In the genomic region with DNA sequence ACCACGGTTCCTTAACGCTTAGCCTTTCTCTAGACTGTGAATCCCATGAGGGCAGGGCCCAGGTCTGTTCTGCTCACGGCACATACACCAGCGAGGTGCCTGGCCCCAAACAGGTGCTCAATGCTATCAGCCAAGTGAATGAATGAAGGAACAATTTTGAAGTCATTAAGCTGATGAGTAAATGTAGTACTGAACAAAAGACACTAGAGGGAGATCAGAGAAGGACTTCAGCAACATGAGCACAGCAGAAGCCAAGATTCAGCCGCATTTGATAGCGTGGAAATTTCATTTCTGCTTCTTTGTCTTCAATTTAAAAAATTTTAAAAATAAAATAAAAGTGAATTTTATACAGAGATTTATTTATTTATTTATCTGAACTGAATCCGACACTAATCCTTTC, we compare ENCODE assay signal across 2 cellular contexts.
TF ChIP-seq lines count a peak whose summit lies in the region.

No MANE protein-coding gene starts in this region.

TF ChIP-seq in IMR-90, 13 proteins besides CTCF, POLR2A, EP300 and RAD21:
- TF ChIP-seq CHD1 (IDR thresholded peaks at IDR 0.05; ENCODE audit: low read depth, low read length) (no peak), CEBPB (IDR thresholded peaks at IDR 0.05; ENCODE audit: low read depth, low read length) (no peak), SMC3 (IDR thresholded peaks at IDR 0.05; ENCODE audit: low read depth, low read length) (peak; percentile 72), MAFK (IDR thresholded peaks at IDR 0.05; ENCODE audit: low read depth, low read length) (no peak), MAZ (IDR thresholded peaks at IDR 0.05; ENCODE audit: borderline replicate concordance, low read depth, low read length) (no peak), BHLHE40 (IDR thresholded peaks at IDR 0.05; ENCODE audit: low read depth, low read length) (no peak), FOS (IDR thresholded peaks at IDR 0.05; ENCODE audit: low read depth, low read length) (no peak), RFX5 (IDR thresholded peaks at IDR 0.05; ENCODE audit: low read depth, low read length) (no peak)
TF ChIP-seq in IMR-90: peak in this region for 1.

TF ChIP-seq in HepG2, 621 proteins besides CTCF, POLR2A, EP300 and RAD21:
- TF ChIP-seq, protein P1, sequence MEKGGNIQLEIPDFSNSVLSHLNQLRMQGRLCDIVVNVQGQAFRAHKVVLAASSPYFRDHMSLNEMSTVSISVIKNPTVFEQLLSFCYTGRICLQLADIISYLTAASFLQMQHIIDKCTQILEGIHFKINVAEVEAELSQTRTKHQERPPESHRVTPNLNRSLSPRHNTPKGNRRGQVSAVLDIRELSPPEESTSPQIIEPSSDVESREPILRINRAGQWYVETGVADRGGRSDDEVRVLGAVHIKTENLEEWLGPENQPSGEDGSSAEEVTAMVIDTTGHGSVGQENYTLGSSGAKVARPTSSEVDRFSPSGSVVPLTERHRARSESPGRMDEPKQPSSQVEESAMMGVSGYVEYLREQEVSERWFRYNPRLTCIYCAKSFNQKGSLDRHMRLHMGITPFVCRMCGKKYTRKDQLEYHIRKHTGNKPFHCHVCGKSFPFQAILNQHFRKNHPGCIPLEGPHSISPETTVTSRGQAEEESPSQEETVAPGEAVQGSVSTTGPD (CRISPR knock-in tag; IDR thresholded peaks at IDR 0.05) = no peak
- TF ChIP-seq EEA1 (CRISPR knock-in tag; IDR thresholded peaks at IDR 0.05; ENCODE audit: borderline replicate concordance) (no peak), SRSF4 (IDR thresholded peaks at IDR 0.05; ENCODE audit: low read depth, low read length, poor library complexity, severe bottlenecking) (no peak), HMG20A (CRISPR knock-in tag; IDR thresholded peaks at IDR 0.05; ENCODE audit: borderline replicate concordance) (no peak), NRL (CRISPR knock-in tag; IDR thresholded peaks at IDR 0.05; ENCODE audit: borderline replicate concordance) (no peak), ETV6 (CRISPR knock-in tag; conservative IDR thresholded peaks at IDR 0.05) (no peak), ZKSCAN5 (CRISPR knock-in tag; IDR thresholded peaks at IDR 0.05) (no peak), PHF8 (CRISPR knock-in tag; IDR thresholded peaks at IDR 0.05) (no peak), HOXA3 (CRISPR knock-in tag; IDR thresholded peaks at IDR 0.05) (no peak), ATF5 (CRISPR knock-in tag; IDR thresholded peaks at IDR 0.05; ENCODE audit: low read depth) (no peak), SMAD9 (CRISPR knock-in tag; IDR thresholded peaks at IDR 0.05) (no peak), ZNF558 (CRISPR knock-in tag; IDR thresholded peaks at IDR 0.05; ENCODE audit: borderline replicate concordance) (no peak), ARHGAP35 (CRISPR knock-in tag; IDR thresholded peaks at IDR 0.05; ENCODE audit: borderline replicate concordance) (no peak)
- TF ChIP-seq, protein P2, sequence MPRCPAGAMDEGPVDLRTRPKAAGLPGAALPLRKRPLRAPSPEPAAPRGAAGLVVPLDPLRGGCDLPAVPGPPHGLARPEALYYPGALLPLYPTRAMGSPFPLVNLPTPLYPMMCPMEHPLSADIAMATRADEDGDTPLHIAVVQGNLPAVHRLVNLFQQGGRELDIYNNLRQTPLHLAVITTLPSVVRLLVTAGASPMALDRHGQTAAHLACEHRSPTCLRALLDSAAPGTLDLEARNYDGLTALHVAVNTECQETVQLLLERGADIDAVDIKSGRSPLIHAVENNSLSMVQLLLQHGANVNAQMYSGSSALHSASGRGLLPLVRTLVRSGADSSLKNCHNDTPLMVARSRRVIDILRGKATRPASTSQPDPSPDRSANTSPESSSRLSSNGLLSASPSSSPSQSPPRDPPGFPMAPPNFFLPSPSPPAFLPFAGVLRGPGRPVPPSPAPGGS (CRISPR knock-in tag; IDR thresholded peaks at IDR 0.05) = no peak
